ENCODE assay signal across 15 cellular contexts in the genomic region with DNA sequence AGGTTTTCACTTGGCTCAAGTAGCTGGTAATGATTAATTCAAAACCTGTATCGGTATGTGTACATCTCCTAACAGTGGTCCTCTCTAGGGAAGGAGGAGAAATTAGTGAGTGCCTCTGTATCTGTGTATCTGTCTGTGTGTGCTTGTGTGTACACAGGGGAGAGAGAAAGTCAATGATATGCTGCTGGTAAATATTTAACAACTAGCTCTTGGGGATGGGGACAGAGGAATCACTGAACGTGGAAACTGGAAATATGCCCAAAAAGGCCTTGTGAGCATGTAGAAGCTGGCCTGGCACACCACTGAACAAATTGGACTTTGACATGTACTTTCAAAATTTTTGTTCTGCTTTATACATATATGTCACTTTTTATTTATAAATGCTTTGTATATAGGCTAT.
DNase-seq lines count a peak whose midpoint lies in the region; ATAC-seq and TF ChIP-seq lines count a peak whose summit lies in the region.
"Had no signal": no experiment of that assay in that cellular context is flagged by ENCODE, and none has a peak within 500 bp of the region (broad histone marks: within the 10 kb centered on the region; RNA-seq: fewer than 3 reads in every experiment).

No MANE protein-coding gene starts in this region.

- H3K4me3 ChIP-seq in CD8-positive, alpha-beta T cell (ENCODE audit: low read depth, low read length) = no peak overlapping the region
- H3K4me3 ChIP-seq: skin epidermis had no signal

- H3K4me1 Mint-ChIP-seq in mesothelial cell of epicardium = no peaks in the 10 kb centered on the region
- no peaks in the 10 kb centered on the region for H3K4me1 Mint-ChIP-seq in CD8-positive, alpha-beta T cell (ENCODE audit: low read depth)
- H3K4me1 Mint-ChIP-seq: central memory CD8-positive, alpha-beta T cell had no signal

- H3K4me1 ChIP-seq in CD8-positive, alpha-beta T cell (ENCODE audit: insufficient read depth, low read length) = no peaks in the 10 kb centered on the region

- no peak for TF ChIP-seq CTCF in mesothelial cell of epicardium (IDR thresholded peaks at IDR 0.05; ENCODE audit: unreplicated experiment)
- TF ChIP-seq CTCF in CD8-positive, alpha-beta T cell (IDR thresholded peaks at IDR 0.05) = no peak

- no peaks in the 10 kb centered on the region for H3K9me3 ChIP-seq in CD8-positive, alpha-beta T cell (ENCODE audit: low read length)

- peaks cover 3% of the 10 kb centered on the region for H3K36me3 Mint-ChIP-seq in mesothelial cell of epicardium
- no peaks in the 10 kb centered on the region for H3K36me3 Mint-ChIP-seq in CD8-positive, alpha-beta T cell

- H3K9me3 Mint-ChIP-seq in mesothelial cell of epicardium = no peaks in the 10 kb centered on the region
- no peaks in the 10 kb centered on the region for H3K9me3 Mint-ChIP-seq in CD8-positive, alpha-beta T cell
- H3K9me3 Mint-ChIP-seq: central memory CD8-positive, alpha-beta T cell; nephron had no signal

- intact Hi-C loops in CD8-positive, alpha-beta T cell (cut with DNase I, micrococcal nuclease) = no loop called here
- intact Hi-C loops in Right ventricle myocardium superior (cut with DNase I) = no loop called here

- H3K36me3 ChIP-seq in CD8-positive, alpha-beta T cell (ENCODE audit: insufficient read depth, low read length) = no peaks in the 10 kb centered on the region

- POLR2A ChIA-PET in CD8-positive, alpha-beta T cell (lab: Charles Lee) = no interaction called here

- H3K27me3 Mint-ChIP-seq in mesothelial cell of epicardium (ENCODE audit: low read depth) = no peaks in the 10 kb centered on the region
- H3K27me3 Mint-ChIP-seq in CD8-positive, alpha-beta T cell (ENCODE audit: low read depth) = no peaks in the 10 kb centered on the region
- H3K27me3 Mint-ChIP-seq: central memory CD8-positive, alpha-beta T cell had no signal

- peak; percentile 28 for DNase-seq in NAMALWA (ENCODE audit: low spot score)
- peak; percentile 62 for DNase-seq in renal cortical epithelial cell (ENCODE audit: low read depth)
- DNase-seq in mesothelial cell of epicardium (ENCODE audit: low spot score in 2 of 2, unreplicated experiment in 2 of 2) = no peak
- DNase-seq in activated CD4-positive, alpha-beta T cell treated with anti-CD3 and anti-CD28 coated beads for 48 hours = no peak
- DNase-seq in CD8-positive, alpha-beta T cell = no peak
- DNase-seq in Right ventricle myocardium superior = no peak
- DNase-seq: activated CD4-positive, alpha-beta T cell treated with anti-CD3 and anti-CD28 coated beads for 4 hours; activated naive CD4-positive, alpha-beta T cell treated with Interleukin-2 at 50 U/mL for 16 hours; DMS153; NCI-H510A treated with DMSO at 0.1 percent for 48 hours had no signal

- CTCF ChIA-PET in CD8-positive, alpha-beta T cell (lab: Charles Lee) = no interaction called here

- no peak overlapping the region for H3K27ac Mint-ChIP-seq in mesothelial cell of epicardium
- no peak overlapping the region for H3K27ac Mint-ChIP-seq in CD8-positive, alpha-beta T cell

- H3K27ac ChIP-seq in CD8-positive, alpha-beta T cell (ENCODE audit: low read depth, low read length) = no peak overlapping the region
- H3K27ac ChIP-seq: skin epidermis had no signal

- ATAC-seq in GM19463 (IDR thresholded peaks at IDR 0.05; ENCODE audit: unreplicated experiment) = peak; percentile 53
- ATAC-seq in HG02938 (IDR thresholded peaks at IDR 0.05; ENCODE audit: unreplicated experiment) = peak; percentile 28
- no peak for ATAC-seq in CD8-positive, alpha-beta T cell
- no peak for ATAC-seq in Right ventricle myocardium superior (ENCODE audit: poor library complexity)

- no peaks in the 10 kb centered on the region for H3K27me3 ChIP-seq in CD8-positive, alpha-beta T cell (ENCODE audit: insufficient read depth, low read length)

- no peak overlapping the region for H3K4me3 Mint-ChIP-seq in mesothelial cell of epicardium
- no peak overlapping the region for H3K4me3 Mint-ChIP-seq in CD8-positive, alpha-beta T cell
- H3K4me3 Mint-ChIP-seq: central memory CD8-positive, alpha-beta T cell; nephron had no signal

Comparison
In these comparisons a context has a peak if more than half of its experiments do, and no peak if none do; other contexts are left out.
1. ATAC-seq: peak in GM19463 (single experiment) and HG02938 (single experiment); none in CD8-positive, alpha-beta T cell (single experiment) and Right ventricle myocardium superior (single experiment).
2. DNase-seq: peak in NAMALWA (single experiment) and renal cortical epithelial cell (single experiment); none in mesothelial cell of epicardium (0 of 2), activated CD4-positive, alpha-beta T cell treated with anti-CD3 and anti-CD28 coated beads for 48 hours (single experiment), CD8-positive, alpha-beta T cell (0 of 7) and Right ventricle myocardium superior (single experiment).